ENCODE assay signal across 17 cellular contexts in the genomic region with DNA sequence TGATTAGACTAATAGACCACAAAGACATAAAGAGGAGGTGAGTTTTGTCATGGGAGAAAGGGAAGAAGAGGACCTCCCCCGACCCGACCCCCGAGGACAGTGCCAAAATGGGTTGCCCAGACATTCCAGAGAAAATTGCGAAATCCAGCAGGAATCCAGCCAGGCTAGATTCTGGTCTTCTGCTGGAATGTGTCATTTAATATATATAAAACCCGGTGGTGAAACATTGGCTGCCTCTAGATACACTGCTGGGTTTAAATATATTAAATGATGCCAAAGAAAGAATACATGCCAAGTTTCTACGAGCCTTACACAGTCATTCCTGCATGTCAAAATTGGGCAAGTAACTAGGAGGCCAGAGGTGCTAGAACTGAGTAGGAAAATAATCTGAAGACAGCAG. TPM values are rescaled to one million over a fixed set of nuclear protein-coding genes. Genes with fewer than 3 reads are reported as not detected.
DNase-seq lines count a peak whose midpoint lies in the region; ATAC-seq and TF ChIP-seq lines count a peak whose summit lies in the region.
"Had no signal": no experiment of that assay in that cellular context is flagged by ENCODE, and none has a peak within 500 bp of the region (broad histone marks: within the 10 kb centered on the region; RNA-seq: fewer than 3 reads in every experiment).

No MANE protein-coding gene starts in this region.

- H3K36me3 ChIP-seq in PC-9 (ENCODE audit: low read depth) (no peaks in the 10 kb centered on the region), fibroblast of lung (ENCODE audit: control insufficient read depth, insufficient read depth, low read length) (no peaks in the 10 kb centered on the region), prostate gland (no peaks in the 10 kb centered on the region)
- H3K36me3 ChIP-seq: left ventricle myocardium inferior, neutrophil had no signal

- CTCF ChIA-PET in PC-9 (lab: Charles Lee), result interaction anchor here (0.6 kb wide), 1 partner anchor 40 kb away, joined by 3 read pairs; no protein-coding TSS in a partner anchor

- no peaks in the 10 kb centered on the region for H3K9me3 Mint-ChIP-seq in activated naive CD4-positive, alpha-beta T cell treated with anti-CD3 and anti-CD28 coated beads, Interleukin-2, amount 50 U/mL, for 72 hours
- H3K9me3 Mint-ChIP-seq: activated T-cell treated with anti-CD3 and anti-CD28 coated beads, Interleukin-2, amount 50 U/mL, for 72 hours; stimulated activated memory B cell treated with anti-CD40 and anti-IgM and Interleukin-4, amounts not matched to agents 10 μg/mL and 1 μg/mL and 100 μg/mL, for 72 hours had no signal

- 20% methylated on average over 6 of the region's 6 CpGs for WGBS in prostate gland

- no peaks in the 10 kb centered on the region for H3F3A ChIP-seq in PC-9 (ENCODE audit: insufficient read depth, low read depth)

- no peak for TF ChIP-seq CTCF in PC-9 (conservative IDR thresholded peaks at IDR 0.05)
- TF ChIP-seq CTCF in fibroblast of lung (conservative IDR thresholded peaks at IDR 0.05 in 1 of 2, IDR thresholded peaks at IDR 0.05 in 1 of 2; ENCODE audit: low read depth in 1 of 2, low read length in 2 of 2), result no peak
- TF ChIP-seq CTCF in prostate gland (IDR thresholded peaks at IDR 0.05), result no peak
- TF ChIP-seq CTCF in GM10266 (IDR thresholded peaks at IDR 0.05; ENCODE audit: control insufficient read depth, insufficient read depth, low read depth, missing control alignments), result no peak

- no peak for TF ChIP-seq POLR2A in prostate gland (IDR thresholded peaks at IDR 0.05)

- H3K4me1 ChIP-seq in PC-9 (replicated peaks; ENCODE audit: insufficient read depth) (peaks cover 25% of the 10 kb centered on the region), fibroblast of lung (ENCODE audit: control insufficient read depth, extremely low read depth, insufficient read depth, low read length) (peaks cover 2% of the 10 kb centered on the region), prostate gland (replicated peaks) (no peaks in the 10 kb centered on the region)

- no peaks in the 10 kb centered on the region for H3K27me3 ChIP-seq in PC-9 (ENCODE audit: insufficient read depth, low read depth)
- H3K27me3 ChIP-seq in fibroblast of lung (ENCODE audit: control insufficient read depth, insufficient read depth, low read length), result peaks cover 2% of the 10 kb centered on the region
- no peaks in the 10 kb centered on the region for H3K27me3 ChIP-seq in prostate gland (replicated peaks; ENCODE audit: insufficient read depth)

- H2AFZ ChIP-seq in PC-9 (no peak overlapping the region), fibroblast of lung (ENCODE audit: low read length) (no peak overlapping the region)

- H3K9me3 ChIP-seq in PC-9 (ENCODE audit: insufficient read depth, low read depth) (no peaks in the 10 kb centered on the region), fibroblast of lung (ENCODE audit: control insufficient read depth, insufficient read depth, low read depth, low read length) (no peaks in the 10 kb centered on the region), prostate gland (no peaks in the 10 kb centered on the region)
- H3K9me3 ChIP-seq: left ventricle myocardium inferior, neutrophil had no signal

- H3K4me3 ChIP-seq in PC-9 (no peak overlapping the region; the same call in 1 of the 2 replicates), fibroblast of lung (replicated peaks in 1 of 4; ENCODE audit: control extremely low read depth in 1 of 4, insufficient read depth in 1 of 4, low read depth in 3 of 4, low read length in 4 of 4) (no peak overlapping the region), prostate gland (no peak overlapping the region)
- H3K4me3 ChIP-seq: GM12878, left ventricle myocardium inferior had no signal

- H4K20me1 ChIP-seq in PC-9 (ENCODE audit: insufficient read depth) (no peaks in the 10 kb centered on the region), fibroblast of lung (ENCODE audit: control insufficient read depth, extremely low read depth, insufficient read depth, low read length) (no peaks in the 10 kb centered on the region)

- no peaks in the 10 kb centered on the region for H3K36me3 Mint-ChIP-seq in activated naive CD4-positive, alpha-beta T cell treated with anti-CD3 and anti-CD28 coated beads, Interleukin-2, amount 50 U/mL, for 72 hours
- H3K36me3 Mint-ChIP-seq: stimulated activated memory B cell treated with anti-CD40 and anti-IgM and Interleukin-4, amounts not matched to agents 10 μg/mL and 1 μg/mL and 100 μg/mL, for 72 hours had no signal

- H3K4me2 ChIP-seq in PC-9, result peak overlapping the region; percentile 55
- H3K4me2 ChIP-seq in fibroblast of lung (ENCODE audit: extremely low read depth, insufficient read depth, low read length), result no peak overlapping the region

- intact Hi-C loops in PC-9 (cut with micrococcal nuclease; ENCODE audit: unreplicated experiment), result loop anchor here (10.0 kb wide), 1 partner anchor 170 kb away; no protein-coding TSS in a partner anchor
- intact Hi-C loops in prostate gland (cut with DNase I), result no loop called here

- BruUV-seq in PC-9 (replicated peaks; lab: Mats Ljungman, UMichigan), result no TSS peak

- H3K27ac ChIP-seq in PC-9, result peak overlapping the region; percentile 44
- no peak overlapping the region for H3K27ac ChIP-seq in fibroblast of lung (ENCODE audit: insufficient read depth, low read length)
- H3K27ac ChIP-seq in prostate gland, result no peak overlapping the region
- H3K27ac ChIP-seq: left ventricle myocardium inferior, neutrophil had no signal

- no peak overlapping the region for H3K27ac Mint-ChIP-seq in activated naive CD4-positive, alpha-beta T cell treated with anti-CD3 and anti-CD28 coated beads, Interleukin-2, amount 50 U/mL, for 72 hours
- H3K27ac Mint-ChIP-seq: activated T-cell treated with anti-CD3 and anti-CD28 coated beads, Interleukin-2, amount 50 U/mL, for 72 hours; stimulated activated memory B cell treated with anti-CD40 and anti-IgM and Interleukin-4, amounts not matched to agents 10 μg/mL and 1 μg/mL and 100 μg/mL, for 72 hours had no signal

- ATAC-seq in GM19467 (IDR thresholded peaks at IDR 0.05; ENCODE audit: unreplicated experiment), result no peak
- no peak for ATAC-seq in activated naive CD4-positive, alpha-beta T cell treated with anti-CD3 and anti-CD28 coated beads, Interleukin-2, amount 50 U/mL, for 72 hours
- ATAC-seq: activated T-cell treated with anti-CD3 and anti-CD28 coated beads, Interleukin-2, amount 50 U/mL, for 72 hours; GM12878; stimulated activated memory B cell treated with anti-CD40 and anti-IgM and Interleukin-4, amounts not matched to agents 10 μg/mL and 1 μg/mL and 100 μg/mL, for 72 hours had no signal

- POLR2A ChIA-PET in PC-9 (lab: Charles Lee; ENCODE audit: unreplicated experiment), result interaction anchor here (0.7 to 0.8 kb wide), 2 partner anchors 470 to 1143 kb away, joined by 4 to 6 read pairs; no protein-coding TSS in a partner anchor

- DNase-seq in GM03348 (ENCODE audit: low spot score) (peak; percentile 54), PC-9 (peak; percentile 73 to 84), fibroblast of lung (ENCODE audit: low read depth in 2 of 2) (peak; percentile 60 to 77), prostate gland (ENCODE audit: low spot score) (peak; percentile 52), GM10266 (ENCODE audit: extremely low spot score) (no peak), mucosa of gallbladder (ENCODE audit: low spot score) (no peak)
- DNase-seq in activated naive CD4-positive, alpha-beta T cell treated with anti-CD3 and anti-CD28 coated beads, Interleukin-2, amount 50 U/mL, for 72 hours (ENCODE audit: low spot score in 2 of 2), result no peak
- DNase-seq: activated CD4-positive, CD25-positive, alpha-beta regulatory T cell; activated T-cell treated with anti-CD3 and anti-CD28 coated beads, Interleukin-2, amount 50 U/mL, for 72 hours; left ventricle myocardium inferior; NCI-H1105; NCI-H748 treated with DMSO at 0.1 percent for 48 hours; stimulated activated CD4-positive, alpha-beta T cell treated with anti-CD3 and anti-CD28 coated beads, Interleukin-1b, Interleukin-23, amount 100 ng/mL, for 48 hours had no signal

- H3K79me2 ChIP-seq in PC-9 (ENCODE audit: low read depth) (no peaks in the 10 kb centered on the region), fibroblast of lung (ENCODE audit: control insufficient read depth, insufficient read depth, low read length) (no peaks in the 10 kb centered on the region)

- H3K9me2 ChIP-seq in PC-9 (ENCODE audit: insufficient read depth), result no peaks in the 10 kb centered on the region

- H3K9ac ChIP-seq in fibroblast of lung (ENCODE audit: insufficient read depth, low read length), result no peak overlapping the region

RNA-seq across cellular contexts. Expression of a gene that starts 45.3 kb away (rescaled TPM):
- total RNA-seq in PC-9 (2021) (not detected in 2 replicates), fibroblast of lung (4.6 and 8.2 TPM in 2 replicates), prostate gland (10 to 100 TPM in 1 of 2 donors, under 1 TPM in 1; 0.96 to 14.3 TPM), mucosa of gallbladder (5.9 TPM)
- 6.4 and 8.5 TPM in 2 replicates for polyA plus RNA-seq in fibroblast of lung
- 3.0 and 5.6 TPM in 2 replicates for polyA plus RNA-seq in fibroblast of lung (2012)
- polyA minus RNA-seq in fibroblast of lung (ENCODE audit: low replicate concordance), result 11.8 TPM in 1 of 2 replicates, not detected in the other
- 1 to 10 TPM; 1.1 to 1.6 TPM for total RNA-seq in activated naive CD4-positive, alpha-beta T cell treated with anti-CD3 and anti-CD28 coated beads, Interleukin-2, amount 50 U/mL, for 72 hours
- total RNA-seq: GM12878 had no signal
- polyA plus RNA-seq: GM12878 had no signal

Comparison
In these comparisons a context has a peak if more than half of its experiments do, and no peak if none do; other contexts are left out.
1. DNase-seq: peak in GM03348 (single experiment), PC-9 (2 of 2), fibroblast of lung (2 of 2) and prostate gland (single experiment); none in GM10266 (single experiment), mucosa of gallbladder (single experiment) and activated naive CD4-positive, alpha-beta T cell treated with anti-CD3 and anti-CD28 coated beads, Interleukin-2, amount 50 U/mL, for 72 hours (0 of 2).